In genomic region chr7:157404845-157405481, GRCh38 we compare ENCODE assay signal across 8 cellular contexts.
DNase-seq lines count a peak whose midpoint lies in the region; ATAC-seq and TF ChIP-seq lines count a peak whose summit lies in the region.
"Had no signal": no experiment of that assay in that cellular context is flagged by ENCODE, and none has a peak within 500 bp of the region (broad histone marks: within the 10 kb centered on the region; RNA-seq: fewer than 3 reads in every experiment).

No MANE protein-coding gene starts in this region.

- peaks cover 30% of the 10 kb centered on the region for H3K36me3 Mint-ChIP-seq in activated CD4-positive, alpha-beta memory T cell treated with anti-CD3 and anti-CD28 coated beads for 36 hours

- H3K4me1 Mint-ChIP-seq in activated CD4-positive, alpha-beta memory T cell treated with anti-CD3 and anti-CD28 coated beads for 36 hours (ENCODE audit: low read depth) = peaks cover 12% of the 10 kb centered on the region

- H3K4me3 Mint-ChIP-seq in activated CD4-positive, alpha-beta memory T cell treated with anti-CD3 and anti-CD28 coated beads for 36 hours = no peak overlapping the region
- H3K4me3 Mint-ChIP-seq: dendritic cell treated with granulocyte-macrophage colony-stimulating factor and Interleukin-4, amounts not matched to agents 40 ng/mL and 50 ng/mL, for 4 days had no signal

- CTCF ChIA-PET in activated CD4-positive, alpha-beta memory T cell treated with anti-CD3 and anti-CD28 coated beads for 36 hours (lab: Charles Lee) = no interaction called here

- H3K27me3 ChIP-seq in cardiac muscle cell = no peaks in the 10 kb centered on the region

- DNase-seq in HUDEP-2 (lab: John Stamatoyannopoulos, UW; ENCODE audit: unreplicated experiment in 76 of 76) (peak in 74 of 76 experiments; percentile 8 to 85 (median 66)), cardiac muscle cell (ENCODE audit: low read depth in 1 of 2, low spot score in 1 of 2) (peak in 1 of 2 donors; percentile 95), NCI-H510A (lab: John Stamatoyannopoulos, UW) (no peak), NCI-H446 (lab: John Stamatoyannopoulos, UW) (no peak)
- peak; percentile 76 for DNase-seq in activated CD4-positive, alpha-beta memory T cell treated with anti-CD3 and anti-CD28 coated beads for 36 hours
- DNase-seq in stimulated activated CD8-positive, alpha-beta memory T cell treated with anti-CD3 and anti-CD28 coated beads, Interleukin-4, amount 100 ng/mL, for 48 hours = peak; percentile 78

- no peak for ATAC-seq in GM21825 (IDR thresholded peaks at IDR 0.05; ENCODE audit: unreplicated experiment)

- no peaks in the 10 kb centered on the region for H3K9me3 ChIP-seq in cardiac muscle cell (ENCODE audit: low read depth)

- H3K27ac ChIP-seq in cardiac muscle cell = no peak overlapping the region

- H3K27me3 Mint-ChIP-seq in activated CD4-positive, alpha-beta memory T cell treated with anti-CD3 and anti-CD28 coated beads for 36 hours = no peaks in the 10 kb centered on the region
- H3K27me3 Mint-ChIP-seq: dendritic cell treated with granulocyte-macrophage colony-stimulating factor and Interleukin-4, amounts not matched to agents 40 ng/mL and 50 ng/mL, for 4 days had no signal

- peak; percentile 2 for TF ChIP-seq CTCF in cardiac muscle cell (IDR thresholded peaks at IDR 0.05; ENCODE audit: low read depth, low read length)

- no peaks in the 10 kb centered on the region for H3K36me3 ChIP-seq in cardiac muscle cell

- no peak overlapping the region for H3K27ac Mint-ChIP-seq in activated CD4-positive, alpha-beta memory T cell treated with anti-CD3 and anti-CD28 coated beads for 36 hours
- H3K27ac Mint-ChIP-seq: dendritic cell treated with granulocyte-macrophage colony-stimulating factor and Interleukin-4, amounts not matched to agents 40 ng/mL and 50 ng/mL, for 4 days had no signal

- H3K9me3 Mint-ChIP-seq in activated CD4-positive, alpha-beta memory T cell treated with anti-CD3 and anti-CD28 coated beads for 36 hours = no peaks in the 10 kb centered on the region
- H3K9me3 Mint-ChIP-seq: dendritic cell treated with granulocyte-macrophage colony-stimulating factor and Interleukin-4, amounts not matched to agents 40 ng/mL and 50 ng/mL, for 4 days had no signal

- no peak overlapping the region for H3K4me3 ChIP-seq in cardiac muscle cell

- intact Hi-C loops in activated CD4-positive, alpha-beta memory T cell treated with anti-CD3 and anti-CD28 coated beads for 36 hours (cut with micrococcal nuclease) = no loop called here

- H3K4me1 ChIP-seq in cardiac muscle cell (ENCODE audit: low read depth) = no peaks in the 10 kb centered on the region

- POLR2A ChIA-PET in activated CD4-positive, alpha-beta memory T cell treated with anti-CD3 and anti-CD28 coated beads for 36 hours (lab: Charles Lee) = no interaction called here

Comparison
In these comparisons a context has a peak if more than half of its experiments do, and no peak if none do; other contexts are left out.
1. DNase-seq: peak in HUDEP-2 (74 of 76), activated CD4-positive, alpha-beta memory T cell treated with anti-CD3 and anti-CD28 coated beads for 36 hours (single experiment) and stimulated activated CD8-positive, alpha-beta memory T cell treated with anti-CD3 and anti-CD28 coated beads, Interleukin-4, amount 100 ng/mL, for 48 hours (single experiment); none in NCI-H510A (single experiment) and NCI-H446 (0 of 2).